In the genomic region with DNA sequence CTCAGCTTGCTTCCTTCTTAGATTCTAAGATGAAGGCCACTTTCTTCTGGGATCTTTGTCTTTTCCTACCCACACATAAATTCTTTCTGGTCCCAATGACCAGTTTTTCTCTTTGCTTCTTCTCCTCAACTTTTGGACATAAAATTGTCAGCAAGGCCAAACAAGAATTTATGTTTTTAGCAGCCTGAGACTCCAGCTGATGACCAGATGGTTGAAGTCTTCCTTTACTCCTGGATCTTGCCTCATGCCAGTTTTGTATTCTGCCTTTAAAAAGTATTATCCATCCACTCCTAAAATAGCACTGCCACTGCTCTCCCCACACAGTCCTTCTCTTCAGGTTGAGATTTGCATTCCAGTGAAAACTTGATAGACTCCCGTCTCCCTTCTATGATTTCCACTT, we compare ENCODE assay signal across 19 cellular contexts.
"Had no signal": no experiment of that assay in that cellular context is flagged by ENCODE, and none has a peak within 500 bp of the region (broad histone marks: within the 10 kb centered on the region; RNA-seq: fewer than 3 reads in every experiment).

No MANE protein-coding gene starts in this region.

- H3K9ac ChIP-seq: SK-N-SH had no signal

- H3K27ac ChIP-seq: RWPE1 had no signal

- H3K9me3 ChIP-seq: SK-N-SH had no signal

- H3K9me2 ChIP-seq: SK-N-SH had no signal

- DNase-seq: KBM-7, NCI-H1092, NCI-H1105 treated with DMSO at 0.1 percent for 48 hours, NCI-H1417 treated with DMSO at 0.1 percent for 48 hours, NCI-H146, NCI-H1694 treated with DMSO at 0.1 percent for 48 hours, NCI-H1930, NCI-H2081, NCI-H2107, NCI-H2227 treated with DMSO at 0.1 percent for 48 hours, NCI-H446, NCI-H510A, NCI-H524 treated with DMSO at 0.1 percent for 48 hours, NCI-H69, NCI-H774, PC-3, SHP77, SK-N-SH had no signal

- H3K4me2 ChIP-seq: SK-N-SH had no signal
